Comparison of ENCODE assay signal across 1 cellular context in the genomic region with DNA sequence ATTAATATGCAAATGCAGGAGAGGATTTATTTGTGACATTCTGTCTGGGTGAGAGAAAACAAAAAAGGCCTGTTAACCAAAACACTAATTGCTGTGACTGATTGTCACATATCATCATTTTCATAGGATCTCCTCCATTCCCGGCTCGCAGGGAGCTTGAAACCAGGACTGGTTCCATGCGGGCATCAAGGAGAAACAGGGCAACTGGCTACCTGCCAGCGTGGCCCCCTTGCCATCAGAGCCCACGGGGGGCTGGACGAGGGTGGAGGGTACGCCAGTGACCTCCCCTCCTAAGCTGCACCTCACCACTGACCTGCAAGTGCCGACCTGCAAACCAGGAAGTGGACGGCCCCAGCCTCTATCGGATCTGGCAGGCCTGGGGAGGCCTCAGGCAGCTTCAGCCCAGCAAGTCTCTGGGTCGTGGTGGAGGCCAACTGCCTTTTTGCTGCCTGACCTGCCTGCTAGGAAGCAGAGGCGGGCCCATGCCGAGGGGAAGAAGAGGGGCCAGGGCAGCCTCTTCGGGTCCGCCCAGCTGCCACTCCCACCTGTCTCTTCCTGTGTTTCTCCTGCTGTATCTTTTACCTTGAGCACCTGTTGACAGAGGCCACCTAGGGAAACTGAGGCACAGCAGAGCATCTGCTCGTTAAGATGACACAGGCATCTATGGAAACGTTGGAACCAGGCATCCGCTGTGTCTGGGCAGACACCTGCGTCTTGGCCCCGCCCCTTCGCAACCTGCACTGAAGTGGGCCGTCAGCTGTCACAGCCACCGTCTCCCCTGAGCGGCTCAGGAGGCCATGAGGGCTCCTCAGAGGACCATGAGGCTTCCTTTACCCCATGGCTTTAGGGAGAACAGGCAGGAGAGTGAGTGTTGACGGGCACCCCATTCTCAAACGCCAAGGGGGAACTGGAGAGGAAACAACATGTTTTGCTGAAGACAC.
TF ChIP-seq lines count a peak whose summit lies in the region.

No MANE protein-coding gene starts in this region.

TF ChIP-seq in IMR-90, 13 proteins besides CTCF, POLR2A, EP300 and RAD21:
- no peak for TF ChIP-seq CHD1 (IDR thresholded peaks at IDR 0.05; ENCODE audit: low read depth, low read length)
- no peak for TF ChIP-seq SMC3 (IDR thresholded peaks at IDR 0.05; ENCODE audit: low read depth, low read length)
- TF ChIP-seq, protein P1, sequence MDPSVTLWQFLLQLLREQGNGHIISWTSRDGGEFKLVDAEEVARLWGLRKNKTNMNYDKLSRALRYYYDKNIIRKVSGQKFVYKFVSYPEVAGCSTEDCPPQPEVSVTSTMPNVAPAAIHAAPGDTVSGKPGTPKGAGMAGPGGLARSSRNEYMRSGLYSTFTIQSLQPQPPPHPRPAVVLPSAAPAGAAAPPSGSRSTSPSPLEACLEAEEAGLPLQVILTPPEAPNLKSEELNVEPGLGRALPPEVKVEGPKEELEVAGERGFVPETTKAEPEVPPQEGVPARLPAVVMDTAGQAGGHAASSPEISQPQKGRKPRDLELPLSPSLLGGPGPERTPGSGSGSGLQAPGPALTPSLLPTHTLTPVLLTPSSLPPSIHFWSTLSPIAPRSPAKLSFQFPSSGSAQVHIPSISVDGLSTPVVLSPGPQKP (IDR thresholded peaks at IDR 0.05; ENCODE audit: borderline replicate concordance, low read depth, low read length): no peak
- no peak for TF ChIP-seq NFE2L2 (IDR thresholded peaks at IDR 0.05; ENCODE audit: low read depth, low read length)
- no peak for TF ChIP-seq RFX5 (IDR thresholded peaks at IDR 0.05; ENCODE audit: low read depth, low read length)
- no peak for TF ChIP-seq BHLHE40 (IDR thresholded peaks at IDR 0.05; ENCODE audit: low read depth, low read length)
- no peak for TF ChIP-seq MAZ (IDR thresholded peaks at IDR 0.05; ENCODE audit: borderline replicate concordance, low read depth, low read length)
- no peak for TF ChIP-seq CEBPB (IDR thresholded peaks at IDR 0.05; ENCODE audit: low read depth, low read length)
- no peak for TF ChIP-seq FOS (IDR thresholded peaks at IDR 0.05; ENCODE audit: low read depth, low read length)
- TF ChIP-seq, protein P2, sequence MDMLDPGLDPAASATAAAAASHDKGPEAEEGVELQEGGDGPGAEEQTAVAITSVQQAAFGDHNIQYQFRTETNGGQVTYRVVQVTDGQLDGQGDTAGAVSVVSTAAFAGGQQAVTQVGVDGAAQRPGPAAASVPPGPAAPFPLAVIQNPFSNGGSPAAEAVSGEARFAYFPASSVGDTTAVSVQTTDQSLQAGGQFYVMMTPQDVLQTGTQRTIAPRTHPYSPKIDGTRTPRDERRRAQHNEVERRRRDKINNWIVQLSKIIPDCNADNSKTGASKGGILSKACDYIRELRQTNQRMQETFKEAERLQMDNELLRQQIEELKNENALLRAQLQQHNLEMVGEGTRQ (IDR thresholded peaks at IDR 0.05; ENCODE audit: low read depth, low read length): no peak
- TF ChIP-seq MXI1 (IDR thresholded peaks at IDR 0.05; ENCODE audit: borderline replicate concordance, low read depth, low read length): no peak
- TF ChIP-seq RCOR1 (IDR thresholded peaks at IDR 0.05; ENCODE audit: insufficient replicate concordance, low read length): no peak
- no peak for TF ChIP-seq MAFK (IDR thresholded peaks at IDR 0.05; ENCODE audit: low read depth, low read length)
